Comparison of ENCODE assay signal across 2 cellular contexts in the genomic region with DNA sequence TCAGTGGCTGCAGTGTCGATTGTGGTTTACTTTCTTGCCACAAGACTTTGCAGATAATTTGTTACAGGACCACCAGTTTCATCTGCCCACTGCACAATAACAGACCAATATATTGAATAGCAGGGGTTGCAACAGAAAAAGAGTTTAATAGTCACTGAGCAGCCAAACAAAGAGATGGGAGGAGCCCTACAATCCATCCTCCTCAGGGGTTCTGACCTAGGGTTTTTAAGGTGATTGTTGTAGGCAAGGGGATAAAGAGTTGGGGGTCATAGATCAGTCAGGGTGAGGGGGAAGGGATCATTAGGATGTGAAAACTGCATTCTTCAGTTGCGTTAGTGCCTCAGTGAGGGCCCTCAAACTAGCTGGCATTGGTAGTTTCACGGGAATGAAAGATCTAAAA.
TF ChIP-seq lines count a peak whose summit lies in the region.

No MANE protein-coding gene starts in this region.

TF ChIP-seq in GM23338, 12 proteins besides CTCF, POLR2A, EP300 and RAD21 (continued from another document):
- no peak for TF ChIP-seq REST (IDR thresholded peaks at IDR 0.05; ENCODE audit: unreplicated experiment)

TF ChIP-seq in WTC11, 78 proteins besides CTCF, POLR2A, EP300 and RAD21 (continued from another document):
- TF ChIP-seq, protein P1, sequence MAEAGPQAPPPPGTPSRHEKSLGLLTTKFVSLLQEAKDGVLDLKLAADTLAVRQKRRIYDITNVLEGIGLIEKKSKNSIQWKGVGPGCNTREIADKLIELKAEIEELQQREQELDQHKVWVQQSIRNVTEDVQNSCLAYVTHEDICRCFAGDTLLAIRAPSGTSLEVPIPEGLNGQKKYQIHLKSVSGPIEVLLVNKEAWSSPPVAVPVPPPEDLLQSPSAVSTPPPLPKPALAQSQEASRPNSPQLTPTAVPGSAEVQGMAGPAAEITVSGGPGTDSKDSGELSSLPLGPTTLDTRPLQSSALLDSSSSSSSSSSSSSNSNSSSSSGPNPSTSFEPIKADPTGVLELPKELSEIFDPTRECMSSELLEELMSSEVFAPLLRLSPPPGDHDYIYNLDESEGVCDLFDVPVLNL (CRISPR knock-in tag; IDR thresholded peaks at IDR 0.05; ENCODE audit: borderline replicate concordance, low read depth): no peak
- TF ChIP-seq, protein P2, sequence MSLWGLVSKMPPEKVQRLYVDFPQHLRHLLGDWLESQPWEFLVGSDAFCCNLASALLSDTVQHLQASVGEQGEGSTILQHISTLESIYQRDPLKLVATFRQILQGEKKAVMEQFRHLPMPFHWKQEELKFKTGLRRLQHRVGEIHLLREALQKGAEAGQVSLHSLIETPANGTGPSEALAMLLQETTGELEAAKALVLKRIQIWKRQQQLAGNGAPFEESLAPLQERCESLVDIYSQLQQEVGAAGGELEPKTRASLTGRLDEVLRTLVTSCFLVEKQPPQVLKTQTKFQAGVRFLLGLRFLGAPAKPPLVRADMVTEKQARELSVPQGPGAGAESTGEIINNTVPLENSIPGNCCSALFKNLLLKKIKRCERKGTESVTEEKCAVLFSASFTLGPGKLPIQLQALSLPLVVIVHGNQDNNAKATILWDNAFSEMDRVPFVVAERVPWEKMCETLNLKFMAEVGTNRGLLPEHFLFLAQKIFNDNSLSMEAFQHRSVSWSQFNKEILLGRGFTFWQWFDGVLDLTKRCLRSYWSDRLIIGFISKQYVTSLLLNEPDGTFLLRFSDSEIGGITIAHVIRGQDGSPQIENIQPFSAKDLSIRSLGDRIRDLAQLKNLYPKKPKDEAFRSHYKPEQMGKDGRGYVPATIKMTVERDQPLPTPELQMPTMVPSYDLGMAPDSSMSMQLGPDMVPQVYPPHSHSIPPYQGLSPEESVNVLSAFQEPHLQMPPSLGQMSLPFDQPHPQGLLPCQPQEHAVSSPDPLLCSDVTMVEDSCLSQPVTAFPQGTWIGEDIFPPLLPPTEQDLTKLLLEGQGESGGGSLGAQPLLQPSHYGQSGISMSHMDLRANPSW (CRISPR knock-in tag; conservative IDR thresholded peaks at IDR 0.05; ENCODE audit: low read depth): no peak
- TF ChIP-seq SOX15 (CRISPR knock-in tag; IDR thresholded peaks at IDR 0.05) (no peak), ZNF219 (CRISPR knock-in tag; IDR thresholded peaks at IDR 0.05; ENCODE audit: borderline replicate concordance) (no peak), CREB1 (CRISPR knock-in tag; IDR thresholded peaks at IDR 0.05) (no peak), ZNF317 (CRISPR knock-in tag; IDR thresholded peaks at IDR 0.05; ENCODE audit: borderline replicate concordance, low read depth) (no peak)
- TF ChIP-seq, protein P3, sequence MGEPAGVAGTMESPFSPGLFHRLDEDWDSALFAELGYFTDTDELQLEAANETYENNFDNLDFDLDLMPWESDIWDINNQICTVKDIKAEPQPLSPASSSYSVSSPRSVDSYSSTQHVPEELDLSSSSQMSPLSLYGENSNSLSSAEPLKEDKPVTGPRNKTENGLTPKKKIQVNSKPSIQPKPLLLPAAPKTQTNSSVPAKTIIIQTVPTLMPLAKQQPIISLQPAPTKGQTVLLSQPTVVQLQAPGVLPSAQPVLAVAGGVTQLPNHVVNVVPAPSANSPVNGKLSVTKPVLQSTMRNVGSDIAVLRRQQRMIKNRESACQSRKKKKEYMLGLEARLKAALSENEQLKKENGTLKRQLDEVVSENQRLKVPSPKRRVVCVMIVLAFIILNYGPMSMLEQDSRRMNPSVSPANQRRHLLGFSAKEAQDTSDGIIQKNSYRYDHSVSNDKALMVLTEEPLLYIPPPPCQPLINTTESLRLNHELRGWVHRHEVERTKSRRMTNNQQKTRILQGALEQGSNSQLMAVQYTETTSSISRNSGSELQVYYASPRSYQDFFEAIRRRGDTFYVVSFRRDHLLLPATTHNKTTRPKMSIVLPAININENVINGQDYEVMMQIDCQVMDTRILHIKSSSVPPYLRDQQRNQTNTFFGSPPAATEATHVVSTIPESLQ (CRISPR knock-in tag; IDR thresholded peaks at IDR 0.05): no peak
TF ChIP-seq in WTC11: peak in this region for 0.
